ENCODE assay signal across 7 cellular contexts in genomic region chr17:48107137-48108055, GRCh38. TPM values are rescaled to one million over a fixed set of nuclear protein-coding genes. Genes with fewer than 3 reads are reported as not detected.
DNase-seq lines count a peak whose midpoint lies in the region; ATAC-seq and TF ChIP-seq lines count a peak whose summit lies in the region.

Gene SNX11, plus strand, starts transcription at chr17:48107766. Its CDS starts 4,278 bp downstream, at chr17:48112044.

- in situ Hi-C loops in astrocyte of the cerebellum (cut with HindIII; ENCODE audit: low sequenced_read_pairs), result no loop called here

- TF ChIP-seq CTCF in astrocyte of the cerebellum (IDR thresholded peaks at IDR 0.05; ENCODE audit: low read depth, low read length, missing control alignments) (peak; percentile 2), hepatocyte (IDR thresholded peaks at IDR 0.05; ENCODE audit: poor library complexity) (no peak), retinal pigment epithelial cell (conservative IDR thresholded peaks at IDR 0.05; ENCODE audit: low read depth, low read length) (no peak)

- WGBS in hepatocyte (ENCODE audit: low lambda C conversion rate, missing lambda C conversion rate), result 1% methylated on average over 63 of the region's 64 CpGs

- H3K4me2 ChIP-seq in hepatocyte, result peak within 1 kb of the TSS; percentile 84

- peak; percentile 94 to 97 for DNase-seq in NCI-H2081 (lab: John Stamatoyannopoulos, UW)
- peak; percentile 97 for DNase-seq in T-helper 9 cell
- DNase-seq in astrocyte of the cerebellum (ENCODE audit: low read depth), result peak; percentile 64
- DNase-seq in hepatocyte (ENCODE audit: low spot score), result peak; percentile 95
- DNase-seq in retinal pigment epithelial cell (ENCODE audit: low read depth), result no peak

- H2AFZ ChIP-seq in hepatocyte, result peak within 1 kb of the TSS; percentile 96

- no peaks in the 10 kb centered on the region for H3K4me1 ChIP-seq in hepatocyte (ENCODE audit: insufficient read depth)

- H3K79me2 ChIP-seq in hepatocyte, result peaks cover 42% of the 10 kb centered on the region

- H3K9me2 ChIP-seq in hepatocyte (replicated peaks; ENCODE audit: insufficient read depth), result no peaks in the 10 kb centered on the region

- H3K4me3 ChIP-seq in astrocyte of the cerebellum (ENCODE audit: low read depth, low read length), result peak within 1 kb of the TSS; percentile 93
- peak within 1 kb of the TSS; percentile 58 for H3K4me3 ChIP-seq in hepatocyte
- H3K4me3 ChIP-seq in retinal pigment epithelial cell (ENCODE audit: low read length), result peak within 1 kb of the TSS; percentile 98

- no peaks in the 10 kb centered on the region for H3K36me3 ChIP-seq in hepatocyte (replicated peaks; ENCODE audit: insufficient read depth, low read depth)

- no peaks in the 10 kb centered on the region for H3K27me3 ChIP-seq in hepatocyte

- peak; percentile 85 for ATAC-seq in GM18511 (IDR thresholded peaks at IDR 0.05; ENCODE audit: unreplicated experiment)
- peak; percentile 73 for ATAC-seq in HG03025 (IDR thresholded peaks at IDR 0.05; ENCODE audit: low FRiP score, unreplicated experiment)

- H4K20me1 ChIP-seq in hepatocyte (ENCODE audit: insufficient read depth, poor library complexity, severe bottlenecking), result no peaks in the 10 kb centered on the region

- H3K9me3 ChIP-seq in hepatocyte (ENCODE audit: low read depth), result no peaks in the 10 kb centered on the region

- peak within 1 kb of the TSS; percentile 90 for H3K27ac ChIP-seq in hepatocyte

RNA-seq across cellular contexts. Expression of gene SNX11, which starts in this region (rescaled TPM):
- 11.3 and 12.4 TPM in 2 replicates for total RNA-seq in hepatocyte
- polyA plus RNA-seq in hepatocyte, result 9.2 and 13.2 TPM in 2 replicates
